ENCODE assay signal across 30 cellular contexts in the genomic region with DNA sequence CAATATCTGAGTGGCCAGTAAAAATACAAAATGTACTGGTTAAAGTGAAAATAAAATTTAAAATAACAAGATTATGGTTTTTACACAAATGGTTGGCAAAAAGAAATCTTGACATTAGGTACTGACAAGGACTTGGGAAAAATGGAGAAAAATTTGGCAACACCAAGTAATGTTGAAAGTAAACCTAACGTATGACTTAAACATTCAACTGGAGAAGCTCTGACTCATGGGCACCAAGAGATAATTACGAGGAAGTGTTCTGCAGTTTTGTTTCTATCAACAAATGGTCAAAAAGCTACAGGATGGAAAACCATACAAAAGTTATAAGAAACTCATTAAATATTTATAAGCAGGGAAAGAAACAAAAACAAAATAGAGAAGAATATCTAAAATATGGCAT.
DNase-seq lines count a peak whose midpoint lies in the region; ATAC-seq and TF ChIP-seq lines count a peak whose summit lies in the region.
"Had no signal": no experiment of that assay in that cellular context is flagged by ENCODE, and none has a peak within 500 bp of the region (broad histone marks: within the 10 kb centered on the region; RNA-seq: fewer than 3 reads in every experiment).

No MANE protein-coding gene starts in this region.

- POLR2A ChIA-PET in IMR-90 (lab: Charles Lee; ENCODE audit: unreplicated experiment), result no interaction called here

- no peak overlapping the region for H2AK5ac ChIP-seq in IMR-90 (ENCODE audit: low read depth, low read length)

- in situ Hi-C loops in IMR-90 (cut with MboI; ENCODE audit: low sequenced_read_pairs), result no loop called here

- no peak for TF ChIP-seq RAD21 in IMR-90 (IDR thresholded peaks at IDR 0.05; ENCODE audit: low read length)

- ATAC-seq in IMR-90 (ENCODE audit: low read depth), result no peak
- no peak for ATAC-seq in stimulated activated memory B cell treated with anti-CD40 and anti-IgM and Interleukin-4, amounts not matched to agents 10 μg/mL and 1 μg/mL and 100 μg/mL, for 72 hours
- no peak for ATAC-seq in heart left ventricle
- ATAC-seq: activated CD4-positive, CD25-positive, alpha-beta regulatory T cell treated with anti-CD3 and anti-CD28 coated beads, Interleukin-2, amount 50 U/mL, for 24 hours; heart right ventricle; T-cell had no signal

- H2BK120ac ChIP-seq in IMR-90 (ENCODE audit: low read depth, low read length), result no peak overlapping the region

- no peaks in the 10 kb centered on the region for H3K9me1 ChIP-seq in IMR-90 (ENCODE audit: insufficient read depth, low read length)

- no peaks in the 10 kb centered on the region for H3K36me3 Mint-ChIP-seq in osteocyte (ENCODE audit: unreplicated experiment)
- no peaks in the 10 kb centered on the region for H3K36me3 Mint-ChIP-seq in stimulated activated memory B cell treated with anti-CD40 and anti-IgM and Interleukin-4, amounts not matched to agents 10 μg/mL and 1 μg/mL and 100 μg/mL, for 72 hours
- H3K36me3 Mint-ChIP-seq: activated naive CD8-positive, alpha-beta T cell treated with anti-CD3 and anti-CD28 coated beads, Interleukin-2, amount 10 ng/mL, durations not matched to agents 7 days and 5 days; CD4-positive, CD25-positive, alpha-beta regulatory T cell; IgD-negative memory B cell; T-cell had no signal

- no CpG with 5 or more reads among the region's 2 CpGs for WGBS in IMR-90 (ENCODE audit: extremely low coverage in 2 of 2, insufficient read length in 1 of 2), 2 experiments
- WGBS in heart left ventricle, 4 donors, result 85 to 93% (median 90%) methylated on average over 2 of the region's 2 CpGs
- 69% methylated on average over 2 of the region's 2 CpGs for WGBS in esophagus muscularis mucosa

- H3K4me3 ChIP-seq in IMR-90 (ENCODE audit: insufficient read depth, low read depth, low read length) (no peak overlapping the region), choroid plexus epithelial cell (ENCODE audit: low read depth, low read length) (no peak overlapping the region), heart left ventricle (no peak overlapping the region), esophagus muscularis mucosa (no peak overlapping the region)
- H3K4me3 ChIP-seq: heart right ventricle, lung, SJSA1, smooth muscle cell, stomach, thyroid gland had no signal

- H3K4me1 ChIP-seq in IMR-90 (ENCODE audit: control insufficient read depth, insufficient read depth, low read length), result no peaks in the 10 kb centered on the region
- H3K4me1 ChIP-seq in heart left ventricle, result no peaks in the 10 kb centered on the region
- no peaks in the 10 kb centered on the region for H3K4me1 ChIP-seq in esophagus muscularis mucosa
- H3K4me1 ChIP-seq: heart right ventricle, SJSA1, stomach, thyroid gland had no signal

- TF ChIP-seq POLR2A in IMR-90 (IDR thresholded peaks at IDR 0.05; ENCODE audit: low read depth, low read length), result no peak
- TF ChIP-seq POLR2A in heart left ventricle (IDR thresholded peaks at IDR 0.05), result no peak
- TF ChIP-seq POLR2A in esophagus muscularis mucosa (IDR thresholded peaks at IDR 0.05; ENCODE audit: low read depth), result no peak

- BruUV-seq in IMR-90 (replicated peaks; lab: Mats Ljungman, UMichigan), result no TSS peak

- H3K4me3 Mint-ChIP-seq in osteocyte (ENCODE audit: unreplicated experiment), result no peak overlapping the region
- no peak overlapping the region for H3K4me3 Mint-ChIP-seq in stimulated activated memory B cell treated with anti-CD40 and anti-IgM and Interleukin-4, amounts not matched to agents 10 μg/mL and 1 μg/mL and 100 μg/mL, for 72 hours
- H3K4me3 Mint-ChIP-seq: activated CD4-positive, alpha-beta memory T cell treated with anti-CD3 and anti-CD28 coated beads, Interleukin-2, amount 10 ng/mL, durations not matched to agents 7 days and 5 days; activated naive CD8-positive, alpha-beta T cell treated with anti-CD3 and anti-CD28 coated beads, Interleukin-2, amount 10 ng/mL, durations not matched to agents 7 days and 5 days; CD4-positive, CD25-positive, alpha-beta regulatory T cell; central memory CD8-positive, alpha-beta T cell; nephron; T-cell had no signal

- H2AFZ ChIP-seq in IMR-90 (replicated peaks; ENCODE audit: low read length, poor library complexity), result no peak overlapping the region

- no peak overlapping the region for H3K56ac ChIP-seq in IMR-90 (ENCODE audit: extremely low read depth, insufficient read depth, low read length)

- H3K18ac ChIP-seq in IMR-90 (ENCODE audit: low read depth, low read length), result no peak overlapping the region

- H3K23ac ChIP-seq in IMR-90 (ENCODE audit: low read depth, low read length), result no peak overlapping the region

- TF ChIP-seq CTCF in IMR-90 (conservative IDR thresholded peaks at IDR 0.05; ENCODE audit: low read depth, low read length), result no peak
- no peak for TF ChIP-seq CTCF in choroid plexus epithelial cell (conservative IDR thresholded peaks at IDR 0.05; ENCODE audit: low read depth, low read length)
- no peak for TF ChIP-seq CTCF in osteocyte (IDR thresholded peaks at IDR 0.05)
- no peak for TF ChIP-seq CTCF in heart left ventricle (IDR thresholded peaks at IDR 0.05)
- no peak for TF ChIP-seq CTCF in esophagus muscularis mucosa (IDR thresholded peaks at IDR 0.05)

- peaks cover 2% of the 10 kb centered on the region for H3K27me3 Mint-ChIP-seq in osteocyte (ENCODE audit: unreplicated experiment)
- no peaks in the 10 kb centered on the region for H3K27me3 Mint-ChIP-seq in stimulated activated memory B cell treated with anti-CD40 and anti-IgM and Interleukin-4, amounts not matched to agents 10 μg/mL and 1 μg/mL and 100 μg/mL, for 72 hours
- H3K27me3 Mint-ChIP-seq: activated CD4-positive, alpha-beta memory T cell treated with anti-CD3 and anti-CD28 coated beads, Interleukin-2, amount 10 ng/mL, durations not matched to agents 7 days and 5 days; activated naive CD8-positive, alpha-beta T cell treated with anti-CD3 and anti-CD28 coated beads, Interleukin-2, amount 10 ng/mL, durations not matched to agents 7 days and 5 days; CD4-positive, CD25-positive, alpha-beta regulatory T cell; central memory CD8-positive, alpha-beta T cell; IgD-negative memory B cell; T-cell had no signal

- no peak overlapping the region for H2BK15ac ChIP-seq in IMR-90 (ENCODE audit: low read depth, low read length)

- no peak overlapping the region for H4K91ac ChIP-seq in IMR-90 (ENCODE audit: insufficient read depth, low read depth, low read length)

- CTCF ChIA-PET in IMR-90 (lab: Yijun Ruan, JAX), result no interaction called here

- H3K9me3 ChIP-seq in IMR-90 (ENCODE audit: control insufficient read depth, insufficient read depth, low read length) (no peaks in the 10 kb centered on the region), heart left ventricle (peaks cover 0 to 16% (median 0%) of the 10 kb centered on the region in 12 donors), esophagus muscularis mucosa (no peaks in the 10 kb centered on the region)
- H3K9me3 ChIP-seq: stomach, thyroid gland had no signal

- no peak overlapping the region for H2BK20ac ChIP-seq in IMR-90 (ENCODE audit: low read depth, low read length)

- H3K14ac ChIP-seq in IMR-90 (replicated peaks; ENCODE audit: low read depth, low read length), result no peak overlapping the region

- H3K9ac ChIP-seq in IMR-90 (ENCODE audit: low read depth, low read length), result no peak overlapping the region

- TF ChIP-seq EP300 in esophagus muscularis mucosa (IDR thresholded peaks at IDR 0.05), result no peak

- no peak overlapping the region for H2BK5ac ChIP-seq in IMR-90 (ENCODE audit: low read depth, low read length, poor library complexity, severe bottlenecking)

- H3K4me2 ChIP-seq in IMR-90 (ENCODE audit: low read depth, low read length), result no peak overlapping the region
- H3K4me2 ChIP-seq: smooth muscle cell had no signal

- no peaks in the 10 kb centered on the region for H3K4me1 Mint-ChIP-seq in osteocyte (ENCODE audit: unreplicated experiment)
- no peaks in the 10 kb centered on the region for H3K4me1 Mint-ChIP-seq in stimulated activated memory B cell treated with anti-CD40 and anti-IgM and Interleukin-4, amounts not matched to agents 10 μg/mL and 1 μg/mL and 100 μg/mL, for 72 hours
- H3K4me1 Mint-ChIP-seq: activated CD4-positive, alpha-beta memory T cell treated with anti-CD3 and anti-CD28 coated beads, Interleukin-2, amount 10 ng/mL, durations not matched to agents 7 days and 5 days; activated naive CD8-positive, alpha-beta T cell treated with anti-CD3 and anti-CD28 coated beads, Interleukin-2, amount 10 ng/mL, durations not matched to agents 7 days and 5 days; CD4-positive, CD25-positive, alpha-beta regulatory T cell; central memory CD8-positive, alpha-beta T cell; IgD-negative memory B cell; nephron; T-cell had no signal

- intact Hi-C loops in IMR-90 (cut with micrococcal nuclease) (no loop called here), heart left ventricle (cut with DNase I) (no loop called here), esophagus muscularis mucosa (cut with DNase I) (no loop called here)

- no peak overlapping the region for H4K5ac ChIP-seq in IMR-90 (ENCODE audit: low read depth, low read length)

- no peaks in the 10 kb centered on the region for H3K9me3 Mint-ChIP-seq in osteocyte (ENCODE audit: unreplicated experiment)
- no peaks in the 10 kb centered on the region for H3K9me3 Mint-ChIP-seq in stimulated activated memory B cell treated with anti-CD40 and anti-IgM and Interleukin-4, amounts not matched to agents 10 μg/mL and 1 μg/mL and 100 μg/mL, for 72 hours
- H3K9me3 Mint-ChIP-seq: activated CD4-positive, alpha-beta memory T cell treated with anti-CD3 and anti-CD28 coated beads, Interleukin-2, amount 10 ng/mL, durations not matched to agents 7 days and 5 days; activated naive CD8-positive, alpha-beta T cell treated with anti-CD3 and anti-CD28 coated beads, Interleukin-2, amount 10 ng/mL, durations not matched to agents 7 days and 5 days; nephron had no signal

- H3K27me3 ChIP-seq in IMR-90 (ENCODE audit: control insufficient read depth, insufficient read depth, low read length), result no peaks in the 10 kb centered on the region
- no peaks in the 10 kb centered on the region for H3K27me3 ChIP-seq in heart left ventricle
- H3K27me3 ChIP-seq in esophagus muscularis mucosa, result no peaks in the 10 kb centered on the region
- H3K27me3 ChIP-seq: heart right ventricle, SJSA1, stomach, thyroid gland had no signal

- no peaks in the 10 kb centered on the region for H3K79me1 ChIP-seq in IMR-90 (ENCODE audit: low read depth in 1 of 2, low read length in 2 of 2)

- H4K20me1 ChIP-seq in IMR-90 (ENCODE audit: insufficient read depth, low read length), result no peaks in the 10 kb centered on the region

- H2AK9ac ChIP-seq in IMR-90 (replicated peaks; ENCODE audit: low read depth, low read length, poor library complexity), result no peak overlapping the region

- H3K36me3 ChIP-seq in IMR-90 (ENCODE audit: control insufficient read depth, insufficient read depth, low read length) (no peaks in the 10 kb centered on the region), heart left ventricle (no peaks in the 10 kb centered on the region), esophagus muscularis mucosa (no peaks in the 10 kb centered on the region)
- H3K36me3 ChIP-seq: heart right ventricle, SJSA1, stomach, thyroid gland had no signal

- peak; percentile 1 for DNase-seq in IMR-90
- DNase-seq in NOMO-1 treated with DMSO at 0.1 percent for 48 hours (lab: John Stamatoyannopoulos, UW; ENCODE audit: unreplicated experiment), result peak; percentile 74
- DNase-seq in choroid plexus epithelial cell (ENCODE audit: low read depth), result peak; percentile 5
- peak; percentile 6 for DNase-seq in renal cortical epithelial cell (ENCODE audit: low read depth)
- no peak for DNase-seq in osteocyte (ENCODE audit: extremely low spot score, unreplicated experiment)
- DNase-seq in heart left ventricle, result no peak
- DNase-seq in esophagus muscularis mucosa (ENCODE audit: extremely low spot score), result no peak
- DNase-seq: activated CD4-positive, alpha-beta memory T cell treated with anti-CD3 and anti-CD28 coated beads, Interleukin-2, amount 10 ng/mL, durations not matched to agents 7 days and 5 days; activated effector memory CD4-positive, alpha-beta T cell treated with anti-CD3 and anti-CD28 coated beads, Interleukin-2, amount 50 U/mL, for 16 hours; activated naive CD8-positive, alpha-beta T cell treated with anti-CD3 and anti-CD28 coated beads, Interleukin-2, amount 10 ng/mL, durations not matched to agents 7 days and 5 days; activated T-cell treated with anti-CD3 and anti-CD28 coated beads for 4 hours; CD4-positive, CD25-positive, alpha-beta regulatory T cell; DMS 273 treated with DMSO at 0.1 percent for 48 hours; heart right ventricle; NCI-H1436 treated with DMSO at 0.1 percent for 48 hours; NCI-H510A; NK-92 treated with Interleukin-12 subunit alpha and Interleukin-12 subunit beta, amount 100 ng/mL, for 24 hours; stimulated activated CD4-positive, alpha-beta T cell treated with anti-CD3 and anti-CD28 coated beads, Interleukin-1b, Interleukin-23, amount 100 ng/mL, for 48 hours; stimulated activated CD8-positive, alpha-beta memory T cell treated with anti-CD3 and anti-CD28 coated beads, Interleukin-4, amount 100 ng/mL, for 48 hours; stomach; T-cell; thyroid gland had no signal

- dilution Hi-C loops in IMR-90 (cut with HindIII; ENCODE audit: low sequenced_read_pairs, unreplicated experiment), result no loop called here

- H3K27ac ChIP-seq in IMR-90 (ENCODE audit: insufficient read depth, low read length) (no peak overlapping the region), heart left ventricle (no peak overlapping the region), esophagus muscularis mucosa (replicated peaks in 1 of 4) (no peak overlapping the region)
- H3K27ac ChIP-seq: heart right ventricle, SJSA1, thyroid gland had no signal

- no peak overlapping the region for H3K27ac Mint-ChIP-seq in osteocyte (ENCODE audit: unreplicated experiment)
- no peak overlapping the region for H3K27ac Mint-ChIP-seq in stimulated activated memory B cell treated with anti-CD40 and anti-IgM and Interleukin-4, amounts not matched to agents 10 μg/mL and 1 μg/mL and 100 μg/mL, for 72 hours
- H3K27ac Mint-ChIP-seq: activated CD4-positive, alpha-beta memory T cell treated with anti-CD3 and anti-CD28 coated beads, Interleukin-2, amount 10 ng/mL, durations not matched to agents 7 days and 5 days; activated naive CD8-positive, alpha-beta T cell treated with anti-CD3 and anti-CD28 coated beads, Interleukin-2, amount 10 ng/mL, durations not matched to agents 7 days and 5 days; CD4-positive, CD25-positive, alpha-beta regulatory T cell; IgD-negative memory B cell; nephron; T-cell had no signal

- H4K8ac ChIP-seq in IMR-90 (ENCODE audit: low read depth in 2 of 2, low read length in 2 of 2), result no peak overlapping the region

- H3K4ac ChIP-seq in IMR-90 (ENCODE audit: low read depth, low read length), result no peak overlapping the region

Comparison
In these comparisons a context has a peak if more than half of its experiments do, and no peak if none do; other contexts are left out.
1. DNase-seq: peak in IMR-90 (single experiment), NOMO-1 treated with DMSO at 0.1 percent for 48 hours (single experiment), choroid plexus epithelial cell (single experiment) and renal cortical epithelial cell (single experiment); none in osteocyte (single experiment), heart left ventricle (0 of 5) and esophagus muscularis mucosa (single experiment).